ENCODE assay signal across 18 cellular contexts in the genomic region with DNA sequence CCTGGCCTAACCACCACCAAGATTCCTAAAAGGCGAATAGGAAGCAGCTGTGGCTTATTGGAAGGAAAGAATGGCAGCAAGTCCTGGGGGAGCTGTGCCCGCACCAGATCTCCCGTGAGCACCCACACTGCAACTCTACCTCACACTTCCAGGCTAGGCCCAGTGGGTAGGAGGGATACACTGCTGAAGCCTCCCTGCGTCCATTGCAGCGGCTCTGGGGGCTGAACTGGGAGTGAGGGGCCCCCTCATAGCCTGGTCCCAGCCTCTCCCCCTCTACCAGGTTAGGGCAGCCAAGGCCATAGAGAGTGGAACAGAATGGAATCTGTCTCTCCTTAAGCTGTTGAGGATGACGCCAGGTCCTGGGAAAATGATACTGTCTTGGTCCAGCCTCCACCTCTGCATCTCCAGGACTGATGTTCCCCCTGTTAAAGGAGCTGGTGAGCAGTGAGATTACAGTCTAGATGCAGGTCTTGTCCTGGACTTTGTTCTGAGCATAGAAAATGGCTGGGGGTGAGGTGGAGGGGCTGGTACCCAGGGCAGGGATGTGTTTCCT. TPM values are rescaled to one million over a fixed set of nuclear protein-coding genes. Genes with fewer than 3 reads are reported as not detected.
"Had no signal": no experiment of that assay in that cellular context is flagged by ENCODE, and none has a peak within 500 bp of the region (broad histone marks: within the 10 kb centered on the region; RNA-seq: fewer than 3 reads in every experiment).

No MANE protein-coding gene starts in this region.

- H3K36me3 ChIP-seq: uterus had no signal

- H3K27ac Mint-ChIP-seq: activated CD4-positive, alpha-beta T cell treated with anti-CD3 and anti-CD28 coated beads, Interleukin-2, amount 10 ng/mL, durations not matched to agents 24 days and 14 days; T-helper 1 cell treated with Interleukin-12 subunit alpha and Interleukin-12 subunit beta and Interleukin-4 antibody, amounts not matched to agents 30 μg/mL and 1 μg/mL, for 36 hours had no signal

- H3K27me3 Mint-ChIP-seq: activated CD4-positive, alpha-beta T cell treated with anti-CD3 and anti-CD28 coated beads, Interleukin-2, amount 10 ng/mL, durations not matched to agents 24 days and 14 days had no signal

- H3K27me3 ChIP-seq: gastrocnemius medialis, heart right ventricle, sigmoid colon, stomach, uterus had no signal

- H3K4me3 Mint-ChIP-seq: activated CD4-positive, alpha-beta T cell treated with anti-CD3 and anti-CD28 coated beads, Interleukin-2, amount 10 ng/mL, durations not matched to agents 24 days and 14 days; T-helper 1 cell treated with Interleukin-12 subunit alpha and Interleukin-12 subunit beta and Interleukin-4 antibody, amounts not matched to agents 30 μg/mL and 1 μg/mL, for 36 hours; WTC11 had no signal

- FAIRE-seq: colon had no signal

- H3K4me1 Mint-ChIP-seq: activated CD4-positive, alpha-beta T cell treated with anti-CD3 and anti-CD28 coated beads, Interleukin-2, amount 10 ng/mL, durations not matched to agents 24 days and 14 days had no signal

- H3K4me1 ChIP-seq: gastrocnemius medialis, heart right ventricle, sigmoid colon, uterus had no signal

- H3K9me3 ChIP-seq: gastrocnemius medialis, heart right ventricle, sigmoid colon, stomach, thoracic aorta, uterus had no signal

- ATAC-seq: gastrocnemius medialis had no signal

- DNase-seq: activated CD4-positive, alpha-beta T cell treated with anti-CD3 and anti-CD28 coated beads, Interleukin-2, amount 10 ng/mL, durations not matched to agents 24 days and 14 days; activated effector memory CD4-positive, alpha-beta T cell treated with anti-CD3 and anti-CD28 coated beads, Interleukin-2, amount 50 U/mL, for 16 hours; activated T-cell treated with anti-CD3 and anti-CD28 coated beads, Interleukin-2, amount 50 U/mL, for 1 hour; gastrocnemius medialis; heart right ventricle; nucleus accumbens; sigmoid colon; stimulated activated CD4-positive, alpha-beta T cell treated with anti-CD3 and anti-CD28 coated beads, Interleukin-12 subunit alpha, Interleukin-12 subunit beta, amount 100 ng/mL, for 4 hours; stomach; uterus had no signal

- H3K9me3 Mint-ChIP-seq: activated CD4-positive, alpha-beta T cell treated with anti-CD3 and anti-CD28 coated beads, Interleukin-2, amount 10 ng/mL, durations not matched to agents 24 days and 14 days; T-helper 1 cell treated with Interleukin-12 subunit alpha and Interleukin-12 subunit beta and Interleukin-4 antibody, amounts not matched to agents 30 μg/mL and 1 μg/mL, for 36 hours; WTC11 had no signal

- H3K27ac ChIP-seq: epithelial cell of prostate, gastrocnemius medialis, heart right ventricle, sigmoid colon, stomach, thoracic aorta, uterus had no signal

- H3K4me3 ChIP-seq: gastrocnemius medialis, heart right ventricle, sigmoid colon, stomach, thoracic aorta, uterus had no signal

RNA-seq across cellular contexts. Expression of a gene that starts 20.0 kb away (rescaled TPM):
- total RNA-seq: kidney epithelial cell had no signal

RNA-seq across cellular contexts. Expression of a gene that starts 24.7 kb away (rescaled TPM):
- total RNA-seq: activated CD4-positive, alpha-beta T cell treated with anti-CD3 and anti-CD28 coated beads, Interleukin-2, amount 10 ng/mL, durations not matched to agents 24 days and 14 days; cardiac septum; gastrocnemius medialis; heart right ventricle; kidney epithelial cell; pulmonary artery endothelial cell; sigmoid colon; stomach; thoracic aorta; WTC11 had no signal
- polyA plus RNA-seq: stomach had no signal
